ENCODE assay signal across 8 cellular contexts in the genomic region with DNA sequence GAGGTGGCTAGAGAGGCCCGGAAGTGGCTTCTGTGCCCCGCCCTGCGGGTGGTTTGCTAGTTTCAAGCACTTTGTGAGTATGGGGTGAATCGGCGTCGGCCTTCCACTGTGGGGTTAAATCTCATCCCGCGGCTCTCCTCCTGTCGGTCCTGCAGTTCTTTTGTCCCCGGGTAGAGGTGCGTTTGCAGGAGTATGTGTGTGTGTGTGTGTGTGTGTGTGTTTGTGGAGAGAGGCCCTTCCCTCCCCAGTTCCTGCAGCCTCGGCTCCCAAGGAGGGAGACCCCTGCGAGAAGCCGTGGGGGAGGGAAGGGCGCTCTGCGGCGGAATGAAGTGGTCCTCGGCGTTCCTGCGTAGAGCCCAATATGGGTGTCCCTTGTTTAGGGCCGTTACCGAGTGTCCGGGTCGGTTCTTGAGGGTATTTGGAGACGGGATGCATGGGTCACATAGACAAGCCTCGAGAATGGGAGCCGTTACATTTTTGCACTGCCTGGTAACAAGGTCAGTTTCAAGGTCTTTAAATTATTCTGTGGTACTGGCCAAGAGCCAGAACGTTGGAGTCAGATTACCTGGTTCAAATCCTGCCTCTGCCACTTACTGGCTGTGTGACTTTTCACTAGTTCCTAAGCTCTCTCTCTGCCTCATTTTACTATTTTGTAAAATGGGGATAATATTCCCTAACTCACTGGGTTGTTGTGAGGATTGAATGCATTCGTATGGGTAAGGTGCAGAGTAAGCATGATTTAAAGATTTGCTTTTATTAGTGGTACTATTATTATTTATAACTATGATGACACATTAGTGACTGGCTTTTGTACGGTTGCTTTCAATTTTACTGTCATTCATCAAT. TPM values are rescaled to one million over a fixed set of nuclear protein-coding genes. Genes with fewer than 3 reads are reported as not detected.
A peak's percentile ranks its signal among the peaks of the same experiment; 100 is the strongest.
DNase-seq lines count a peak whose midpoint lies in the region; TF ChIP-seq lines count a peak whose summit lies in the region.

ZKSCAN3 (plus strand) TSS at position 56 of the 846 bp plus-strand sequence. CDS start 9,640 bp downstream, outside the sequence.

- H3K27ac ChIP-seq in temporal lobe (ENCODE audit: low read depth, low read length), result peak within 1 kb of the TSS; percentile 33

- in situ Hi-C loops in SK-MEL-5 (cut with HindIII; ENCODE audit: low pct_unique_long_range_greater_than_20kb, low sequenced_read_pairs), result no loop called here

- CTCF ChIA-PET in activated naive CD4-positive, alpha-beta T cell treated with anti-CD3 and anti-CD28 coated beads for 36 hours (lab: Charles Lee), result interaction anchor here (0.6 to 1.1 kb wide), 3 partner anchors 32 to 174 kb away, joined by 3 to 4 read pairs (median 3); no protein-coding TSS in a partner anchor

- H3K9ac ChIP-seq in Loucy (ENCODE audit: low read depth, low read length, poor library complexity, severe bottlenecking), result peak within 1 kb of the TSS; percentile 82

- H3K4me3 Mint-ChIP-seq in activated naive CD4-positive, alpha-beta T cell treated with anti-CD3 and anti-CD28 coated beads for 36 hours, result peak within 1 kb of the TSS; percentile 97

- TF ChIP-seq CTCF in Loucy (conservative IDR thresholded peaks at IDR 0.05; ENCODE audit: low read length), result no peak

- peaks cover 44% of the 10 kb centered on the region for H3K79me2 ChIP-seq in Loucy (ENCODE audit: insufficient read depth, low read length)

- peaks cover 9% of the 10 kb centered on the region for H4K20me1 ChIP-seq in Loucy (ENCODE audit: insufficient read depth, low read length, poor library complexity, severe bottlenecking)

- H3K27me3 Mint-ChIP-seq in activated naive CD4-positive, alpha-beta T cell treated with anti-CD3 and anti-CD28 coated beads for 36 hours (ENCODE audit: low read depth), result peaks cover 6% of the 10 kb centered on the region

- intact Hi-C loops in activated naive CD4-positive, alpha-beta T cell treated with anti-CD3 and anti-CD28 coated beads for 36 hours (cut with micrococcal nuclease), result loop anchor here (1.0 kb wide), 2 partner anchors 15 to 83 kb away; partner anchors contain the start of gene ZSCAN26

- peak within 1 kb of the TSS; percentile 85 for H3K4me3 ChIP-seq in Loucy (ENCODE audit: low read length, poor library complexity, severe bottlenecking)

- no peaks in the 10 kb centered on the region for H3F3A ChIP-seq in Loucy (ENCODE audit: low read depth)

- H3K4me2 ChIP-seq in Loucy (ENCODE audit: low read depth, low read length, poor library complexity, severe bottlenecking), result peak within 1 kb of the TSS; percentile 73

- H3K27ac Mint-ChIP-seq in activated naive CD4-positive, alpha-beta T cell treated with anti-CD3 and anti-CD28 coated beads for 36 hours, result peak within 1 kb of the TSS; percentile 87

- peaks cover 22% of the 10 kb centered on the region for H3K4me1 Mint-ChIP-seq in activated naive CD4-positive, alpha-beta T cell treated with anti-CD3 and anti-CD28 coated beads for 36 hours (ENCODE audit: low read depth)

- H3K9me3 Mint-ChIP-seq in activated naive CD4-positive, alpha-beta T cell treated with anti-CD3 and anti-CD28 coated beads for 36 hours, result no peaks in the 10 kb centered on the region

- H3K36me3 ChIP-seq in Loucy (ENCODE audit: insufficient read depth, low read length), result no peaks in the 10 kb centered on the region

- H3K27me3 ChIP-seq in Loucy (ENCODE audit: insufficient read depth, low read length, poor library complexity, severe bottlenecking), result no peaks in the 10 kb centered on the region

- DNase-seq in GF-D8 (lab: John Stamatoyannopoulos, UW), result peak; percentile 54
- peak; percentile 77 for DNase-seq in H4 (ENCODE audit: low spot score)
- DNase-seq in SK-MEL-5 (ENCODE audit: low read depth, low spot score), result peak; percentile 79
- peak; percentile 93 for DNase-seq in activated naive CD4-positive, alpha-beta T cell treated with anti-CD3 and anti-CD28 coated beads for 36 hours
- peak; percentile 83 for DNase-seq in globus pallidus (ENCODE audit: low spot score)
- peak; percentile 80 for DNase-seq in occipital lobe (lab: John Stamatoyannopoulos, UW)

- H2AFZ ChIP-seq in Loucy (ENCODE audit: low read length), result peak within 1 kb of the TSS; percentile 99

- H3K9me2 ChIP-seq in Loucy (replicated peaks; ENCODE audit: low read depth, low read length), result no peaks in the 10 kb centered on the region

- H3K9me3 ChIP-seq in Loucy (ENCODE audit: insufficient read depth, low read depth, low read length), result no peaks in the 10 kb centered on the region

- H3K36me3 Mint-ChIP-seq in activated naive CD4-positive, alpha-beta T cell treated with anti-CD3 and anti-CD28 coated beads for 36 hours (ENCODE audit: low read depth), result no peaks in the 10 kb centered on the region

- peaks cover 20% of the 10 kb centered on the region for H3K4me1 ChIP-seq in Loucy (ENCODE audit: insufficient read depth, low read length, poor library complexity, severe bottlenecking)

RNA-seq across cellular contexts. Expression of gene ZKSCAN3, which starts in this region (rescaled TPM):
- total RNA-seq in H4 (2014; rRNA removed; shearing (Covaris generic)), result 3.7 and 4.1 TPM in 2 replicates
- total RNA-seq in SK-MEL-5 (2014; rRNA removed; shearing (Covaris generic)), result 4.0 TPM in 2 replicates
- 4.1 and 5.5 TPM in 2 replicates for polyA plus RNA-seq in SK-MEL-5 (2015; cell fraction: cytosol; rRNA removed)
- polyA plus RNA-seq in SK-MEL-5 (2015; cell fraction: nucleus; rRNA removed), result 5.4 and 6.3 TPM in 2 replicates
- total RNA-seq in activated naive CD4-positive, alpha-beta T cell treated with anti-CD3 and anti-CD28 coated beads for 36 hours, result 1 to 10 TPM; 1.3 TPM
- total RNA-seq in occipital lobe (8.6 TPM), temporal lobe (11.6 TPM)

Comparison
In these comparisons a context has a peak if more than half of its experiments do, and no peak if none do; other contexts are left out.
1. Peak in every context shown above with its lines: DNase-seq, H3K4me3 ChIP-seq and H3K27ac ChIP-seq.